Comparison of ENCODE assay signal across 23 cellular contexts in genomic region chr22:38618258-38618657, GRCh38.
"Had no signal": no experiment of that assay in that cellular context is flagged by ENCODE, and none has a peak within 500 bp of the region (broad histone marks: within the 10 kb centered on the region; RNA-seq: fewer than 3 reads in every experiment).

No MANE protein-coding gene starts in this region.

- H3K4me1 Mint-ChIP-seq: endodermal cell had no signal

- ATAC-seq: effector memory CD8-positive, alpha-beta T cell; esophagus mucosa; foreskin keratinocyte; gastrocnemius medialis; gastroesophageal sphincter; heart left ventricle; heart right ventricle had no signal

- DNase-seq: colonic mucosa; cortex of kidney; dorsolateral prefrontal cortex; effector CD4-positive, alpha-beta T cell; effector CD8-positive, alpha-beta T cell; effector memory CD4-positive, alpha-beta T cell; effector memory CD8-positive, alpha-beta T cell; endodermal cell; erythroblast; esophagus squamous epithelium; foreskin melanocyte; gastrocnemius medialis; glutamatergic neuron; head of caudate nucleus; heart left ventricle; heart right ventricle had no signal

- H3K27ac ChIP-seq: colonic mucosa, coronary artery, dorsolateral prefrontal cortex, epithelial cell of prostate, esophagus muscularis mucosa, esophagus squamous epithelium, foreskin keratinocyte, gastrocnemius medialis, gastroesophageal sphincter, heart left ventricle, heart right ventricle had no signal

- H3K4me3 Mint-ChIP-seq: dendritic cell treated with granulocyte-macrophage colony-stimulating factor and Interleukin-4, amounts not matched to agents 40 ng/mL and 50 ng/mL, for 4 days; effector memory CD8-positive, alpha-beta T cell; endodermal cell had no signal

- H3K4me3 ChIP-seq: colonic mucosa, coronary artery, dorsolateral prefrontal cortex, esophagus muscularis mucosa, esophagus squamous epithelium, gastrocnemius medialis, gastroesophageal sphincter, heart left ventricle, heart right ventricle had no signal

- H3K4me1 ChIP-seq: colonic mucosa, foreskin keratinocyte had no signal

- H3K27me3 ChIP-seq: colonic mucosa, dorsolateral prefrontal cortex, esophagus muscularis mucosa, esophagus squamous epithelium, foreskin keratinocyte, gastrocnemius medialis, gastroesophageal sphincter, heart left ventricle, heart right ventricle had no signal

- H3K27ac Mint-ChIP-seq: dendritic cell treated with granulocyte-macrophage colony-stimulating factor and Interleukin-4, amounts not matched to agents 40 ng/mL and 50 ng/mL, for 4 days; effector memory CD8-positive, alpha-beta T cell; endodermal cell had no signal

- H3K9me3 ChIP-seq: colonic mucosa, esophagus muscularis mucosa, gastrocnemius medialis, gastroesophageal sphincter had no signal

- H3K36me3 ChIP-seq: colonic mucosa, esophagus muscularis mucosa, esophagus squamous epithelium, gastrocnemius medialis, gastroesophageal sphincter, heart left ventricle, heart right ventricle had no signal
